Comparison of ENCODE assay signal across 18 cellular contexts in genomic region chr4:138161351-138161750, GRCh38.
"Had no signal": no experiment of that assay in that cellular context is flagged by ENCODE, and none has a peak within 500 bp of the region (broad histone marks: within the 10 kb centered on the region; RNA-seq: fewer than 3 reads in every experiment).

No MANE protein-coding gene starts in this region.

- H3K4me3 Mint-ChIP-seq: activated CD4-positive, alpha-beta memory T cell treated with anti-CD3 and anti-CD28 coated beads for 36 hours; activated naive CD4-positive, alpha-beta T cell treated with anti-CD3 and anti-CD28 coated beads, Interleukin-2, amount 50 U/mL, for 24 hours; activated T-helper 1 cell treated with anti-CD3 and anti-CD28 coated beads, Interleukin-12 subunit alpha, Interleukin-12 subunit beta, Interleukin-2, Interleukin-4 antibody, amounts not matched to agents 30 ng/mL and 10 ng/mL and 1 ng/mL, durations not matched to agents 14 hours and 24 hours and 36 hours; dendritic cell treated with granulocyte-macrophage colony-stimulating factor and Interleukin-4, amounts not matched to agents 40 ng/mL and 50 ng/mL, for 4 days; naive thymus-derived CD4-positive, alpha-beta T cell; T-helper 17 cell had no signal

- H3K4me1 Mint-ChIP-seq: activated naive CD4-positive, alpha-beta T cell treated with anti-CD3 and anti-CD28 coated beads, Interleukin-2, amount 50 U/mL, for 24 hours; naive thymus-derived CD4-positive, alpha-beta T cell; T-helper 17 cell had no signal

- DNase-seq: activated CD4-positive, alpha-beta memory T cell treated with anti-CD3 and anti-CD28 coated beads for 36 hours; activated CD4-positive, alpha-beta T cell treated with anti-CD3 and anti-CD28 coated beads for 48 hours; activated gamma-delta T cell; anterior cingulate cortex; body of pancreas; effector CD4-positive, alpha-beta T cell; foreskin fibroblast; lower lobe of right lung; mesendoderm; naive thymus-derived CD4-positive, alpha-beta T cell; ovary; stimulated activated CD4-positive, alpha-beta T cell treated with anti-CD3 and anti-CD28 coated beads, Interleukin-4, amount 100 ng/mL, for 4 hours; stimulated activated naive CD8-positive, alpha-beta T cell treated with anti-CD3 and anti-CD28 coated beads, Interleukin-15, Interleukin-2, amounts not matched to agents 100 U/mL and 50 U/mL, for 24 hours; T-helper 17 cell; upper lobe of left lung had no signal

- H3K36me3 Mint-ChIP-seq: activated CD4-positive, alpha-beta memory T cell treated with anti-CD3 and anti-CD28 coated beads for 36 hours; activated naive CD4-positive, alpha-beta T cell treated with anti-CD3 and anti-CD28 coated beads, Interleukin-2, amount 50 U/mL, for 24 hours; naive thymus-derived CD4-positive, alpha-beta T cell had no signal

- H3K27ac Mint-ChIP-seq: activated CD4-positive, alpha-beta memory T cell treated with anti-CD3 and anti-CD28 coated beads for 36 hours; activated naive CD4-positive, alpha-beta T cell treated with anti-CD3 and anti-CD28 coated beads, Interleukin-2, amount 50 U/mL, for 24 hours; activated T-helper 1 cell treated with anti-CD3 and anti-CD28 coated beads, Interleukin-12 subunit alpha, Interleukin-12 subunit beta, Interleukin-2, Interleukin-4 antibody, amounts not matched to agents 30 ng/mL and 10 ng/mL and 1 ng/mL, durations not matched to agents 14 hours and 24 hours and 36 hours; dendritic cell treated with granulocyte-macrophage colony-stimulating factor and Interleukin-4, amounts not matched to agents 40 ng/mL and 50 ng/mL, for 4 days; naive thymus-derived CD4-positive, alpha-beta T cell; T-helper 17 cell had no signal

- H3K9me3 Mint-ChIP-seq: activated CD4-positive, alpha-beta memory T cell treated with anti-CD3 and anti-CD28 coated beads for 36 hours; activated T-helper 1 cell treated with anti-CD3 and anti-CD28 coated beads, Interleukin-12 subunit alpha, Interleukin-12 subunit beta, Interleukin-2, Interleukin-4 antibody, amounts not matched to agents 30 ng/mL and 10 ng/mL and 1 ng/mL, durations not matched to agents 14 hours and 24 hours and 36 hours; dendritic cell treated with granulocyte-macrophage colony-stimulating factor and Interleukin-4, amounts not matched to agents 40 ng/mL and 50 ng/mL, for 4 days had no signal

- H3K27me3 Mint-ChIP-seq: activated CD4-positive, alpha-beta memory T cell treated with anti-CD3 and anti-CD28 coated beads for 36 hours; activated naive CD4-positive, alpha-beta T cell treated with anti-CD3 and anti-CD28 coated beads, Interleukin-2, amount 50 U/mL, for 24 hours; dendritic cell treated with granulocyte-macrophage colony-stimulating factor and Interleukin-4, amounts not matched to agents 40 ng/mL and 50 ng/mL, for 4 days; naive thymus-derived CD4-positive, alpha-beta T cell; T-helper 17 cell had no signal
